ENCODE assay signal across 8 cellular contexts in genomic region chr14:20454645-20455354, GRCh38. TPM values are rescaled to one million over a fixed set of nuclear protein-coding genes. Genes with fewer than 3 reads are reported as not detected.
DNase-seq lines count a peak whose midpoint lies in the region; ATAC-seq and TF ChIP-seq lines count a peak whose summit lies in the region.

TSS of gene APEX1 (plus strand) at chr14:20455226. CDS start at chr14:20455646, 420 bp downstream.
TSS of gene OSGEP (minus strand) at chr14:20454812. CDS start at chr14:20454683, 129 bp downstream.

- H3K4me3 ChIP-seq in Jurkat, Clone E6-1 (ENCODE audit: low read length), result peak within 1 kb of the TSS; percentile 97
- H3K4me3 ChIP-seq in PC-9 (peak within 1 kb of the TSS; percentile 77), mucosa of rectum (ENCODE audit: low read length in 2 of 2) (peak within 1 kb of the TSS; percentile 87 to 99)

- H3K36me3 ChIP-seq in PC-9 (ENCODE audit: low read depth) (peaks cover 9% of the 10 kb centered on the region; the same call in 1 of the 2 replicates), mucosa of rectum (ENCODE audit: control insufficient read depth in 2 of 2, insufficient read depth in 2 of 2, low read length in 2 of 2) (peaks cover 39 to 49% of the 10 kb centered on the region in 2 donors)

- CTCF ChIA-PET in PC-9 (lab: Charles Lee), result interaction anchor here (0.6 to 0.7 kb wide), 2 partner anchors 112 to 226 kb away, joined by 3 read pairs; partner anchors contain the start of gene PARP2

- H3K9me3 Mint-ChIP-seq in activated T-cell treated with anti-CD3 and anti-CD28 coated beads, Interleukin-2, amount 50 U/mL, for 24 hours, result no peaks in the 10 kb centered on the region

- no peak for TF ChIP-seq CTCF in PC-9 (conservative IDR thresholded peaks at IDR 0.05)

- H3K27me3 ChIP-seq in PC-9 (ENCODE audit: insufficient read depth, low read depth), result no peaks in the 10 kb centered on the region
- H3K27me3 ChIP-seq in mucosa of rectum (ENCODE audit: control insufficient read depth in 2 of 2, insufficient read depth in 2 of 2, low read length in 2 of 2), result no peaks in the 10 kb centered on the region

- H2AFZ ChIP-seq in PC-9, result peak within 1 kb of the TSS; percentile 92

- H3K9me3 ChIP-seq in PC-9 (ENCODE audit: insufficient read depth, low read depth) (no peaks in the 10 kb centered on the region), mucosa of rectum (ENCODE audit: control insufficient read depth in 2 of 2, low read length in 2 of 2) (no peaks in the 10 kb centered on the region)

- intact Hi-C loops in PC-9 (cut with micrococcal nuclease; ENCODE audit: unreplicated experiment), result loop anchor here (1.0 to 10.0 kb wide), 3 partner anchors 41 to 150 kb away; partner anchors contain the start of gene TEP1

- peak; percentile 98 for TF ChIP-seq POLR2A in erythroblast (IDR thresholded peaks at IDR 0.05; ENCODE audit: low read length)

- H3K79me2 ChIP-seq in PC-9 (ENCODE audit: low read depth), result peaks cover 48% of the 10 kb centered on the region

- no peaks in the 10 kb centered on the region for H4K20me1 ChIP-seq in PC-9 (ENCODE audit: insufficient read depth)

- H3K9ac ChIP-seq in mucosa of rectum (ENCODE audit: low read depth in 1 of 2, low read length in 2 of 2), result peak within 1 kb of the TSS; percentile 87 to 99

- H3K4me1 ChIP-seq in PC-9 (replicated peaks; ENCODE audit: insufficient read depth) (peaks cover 17% of the 10 kb centered on the region), mucosa of rectum (ENCODE audit: control insufficient read depth in 2 of 2, insufficient read depth in 2 of 2, low read length in 2 of 2) (peaks cover 13 to 22% of the 10 kb centered on the region in 2 donors)

- POLR2A ChIA-PET in PC-9 (lab: Charles Lee; ENCODE audit: unreplicated experiment), result interaction anchor here (0.5 to 1.0 kb wide), 7 partner anchors 23 to 346 kb away, joined by 3 to 28 read pairs (median 4); partner anchors contain the start of gene PARP2

- BruUV-seq in PC-9 (replicated peaks; lab: Mats Ljungman, UMichigan), result no TSS peak

- no peaks in the 10 kb centered on the region for H3K27me3 Mint-ChIP-seq in activated T-cell treated with anti-CD3 and anti-CD28 coated beads, Interleukin-2, amount 50 U/mL, for 24 hours

- peaks cover 9% of the 10 kb centered on the region for H3F3A ChIP-seq in PC-9 (ENCODE audit: insufficient read depth, low read depth)

- peak; percentile 98 for DNase-seq in DMS153 (lab: John Stamatoyannopoulos, UW)
- peak; percentile 99 for DNase-seq in Jurkat, Clone E6-1 (ENCODE audit: low read depth, low spot score)
- peak; percentile 91 to 92 for DNase-seq in PC-9
- DNase-seq in activated T-cell treated with anti-CD3 and anti-CD28 coated beads, Interleukin-2, amount 50 U/mL, for 24 hours, result peak; percentile 95
- peak; percentile 99 to 100 for DNase-seq in erythroblast (lab: John Stamatoyannopoulos, UW)
- DNase-seq in stimulated activated CD8-positive, alpha-beta memory T cell treated with anti-CD3 and anti-CD28 coated beads, Interleukin-4, amount 100 ng/mL, for 48 hours, result peak; percentile 97

- ATAC-seq in GM21619 (IDR thresholded peaks at IDR 0.05; ENCODE audit: unreplicated experiment), result peak; percentile 83

- peak within 1 kb of the TSS; percentile 51 for H3K27ac Mint-ChIP-seq in activated T-cell treated with anti-CD3 and anti-CD28 coated beads, Interleukin-2, amount 50 U/mL, for 24 hours

- H3K27ac ChIP-seq in PC-9, result peak within 1 kb of the TSS; percentile 72
- peak within 1 kb of the TSS; percentile 97 to 99 for H3K27ac ChIP-seq in mucosa of rectum (ENCODE audit: low read depth in 2 of 2, low read length in 2 of 2)

- H3K36me3 Mint-ChIP-seq in activated T-cell treated with anti-CD3 and anti-CD28 coated beads, Interleukin-2, amount 50 U/mL, for 24 hours (ENCODE audit: low read depth), result peaks cover 21% of the 10 kb centered on the region

- no peaks in the 10 kb centered on the region for H3K9me2 ChIP-seq in PC-9 (ENCODE audit: insufficient read depth)

- peak within 1 kb of the TSS; percentile 70 for H3K4me2 ChIP-seq in PC-9

- H3K4me3 Mint-ChIP-seq in activated T-cell treated with anti-CD3 and anti-CD28 coated beads, Interleukin-2, amount 50 U/mL, for 24 hours, result no peak within 1 kb of the TSS

- H3K4me1 Mint-ChIP-seq in activated T-cell treated with anti-CD3 and anti-CD28 coated beads, Interleukin-2, amount 50 U/mL, for 24 hours (ENCODE audit: low read depth), result peaks cover 29% of the 10 kb centered on the region

RNA-seq across cellular contexts. Expression of gene APEX1, which starts in this region (rescaled TPM):
- polyA plus RNA-seq in Jurkat, Clone E6-1 (2012; ENCODE audit: insufficient read depth, insufficient read length), result 386 TPM
- 107 and 113 TPM in 2 replicates for total RNA-seq in PC-9 (2021)

RNA-seq across cellular contexts. Expression of gene OSGEP, which starts in this region (rescaled TPM):
- 87.3 TPM for polyA plus RNA-seq in Jurkat, Clone E6-1 (2012; ENCODE audit: insufficient read depth, insufficient read length)
- 17.2 and 20.6 TPM in 2 replicates for total RNA-seq in PC-9 (2021)

Comparison
In these comparisons a context has a peak if more than half of its experiments do, and no peak if none do; other contexts are left out.
1. Peak in every context shown above with its lines: DNase-seq, ATAC-seq, H3K4me3 ChIP-seq and H3K27ac ChIP-seq.